ENCODE assay signal across 10 cellular contexts in the genomic region with DNA sequence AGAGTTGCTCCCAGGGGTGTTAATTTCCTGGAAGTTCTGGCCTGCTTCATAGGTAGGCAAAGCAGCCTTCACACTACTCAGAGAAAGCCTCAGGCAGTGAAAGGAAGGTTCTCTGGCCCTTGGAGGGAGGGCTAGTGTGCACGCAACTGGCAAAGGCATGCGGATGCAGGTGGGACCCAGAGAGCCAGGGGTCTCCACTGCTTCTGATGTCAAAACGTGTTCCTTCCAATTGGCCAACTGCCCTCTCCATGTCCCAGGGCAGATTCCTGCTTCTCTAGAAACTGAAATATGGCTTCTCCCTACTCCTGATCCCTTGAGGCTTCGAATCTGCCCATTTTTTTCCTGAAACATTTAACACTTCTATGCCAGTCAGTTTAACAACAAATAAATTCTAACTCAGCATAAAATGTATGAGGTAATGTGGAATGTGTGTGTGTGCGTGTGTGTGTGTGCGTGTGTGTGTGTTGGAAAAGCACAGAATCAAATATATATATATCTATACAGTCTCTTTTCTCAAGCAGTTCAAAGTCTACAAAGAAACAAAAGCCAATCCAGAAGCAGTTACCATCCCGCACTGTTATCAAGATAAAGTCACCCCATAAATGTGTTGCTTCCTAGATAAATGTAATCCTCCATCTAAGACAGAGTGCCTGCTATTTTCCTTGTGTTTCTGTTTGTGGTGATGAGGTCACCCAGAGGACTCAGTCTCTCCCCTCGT.
DNase-seq lines count a peak whose midpoint lies in the region; ATAC-seq, FAIRE-seq and TF ChIP-seq lines count a peak whose summit lies in the region.
"Had no signal": no experiment of that assay in that cellular context is flagged by ENCODE, and none has a peak within 500 bp of the region (broad histone marks: within the 10 kb centered on the region; RNA-seq: fewer than 3 reads in every experiment).

No MANE protein-coding gene starts in this region.

- H3K27me3 ChIP-seq in HepG2 (ENCODE audit: control insufficient read depth in 1 of 2, insufficient read depth in 2 of 2, low read length in 2 of 2) (no peaks in the 10 kb centered on the region; a peak in 1 of 5 replicates), right lobe of liver (no peaks in the 10 kb centered on the region)

- H3K4me3 ChIP-seq in HepG2 (replicated peaks in 1 of 3; ENCODE audit: insufficient read depth in 1 of 3, low read depth in 2 of 3, low read length in 3 of 3) (no peak overlapping the region), right lobe of liver (no peak overlapping the region), astrocyte of the spinal cord (ENCODE audit: low read depth, low read length) (no peak overlapping the region)
- H3K4me3 ChIP-seq: thoracic aorta had no signal

- intact Hi-C loops in HepG2 (cut with micrococcal nuclease; ENCODE audit: unreplicated experiment) (no loop called here), right lobe of liver (cut with DNase I) (no loop called here)

- H3K9ac ChIP-seq in HepG2 (ENCODE audit: insufficient read depth, low read depth, low read length), result no peak overlapping the region

- no peak overlapping the region for H3K4me2 ChIP-seq in HepG2 (ENCODE audit: low read depth, low read length)

- no peaks in the 10 kb centered on the region for H3K9me3 ChIP-seq in HepG2 (ENCODE audit: low read length)
- H3K9me3 ChIP-seq in right lobe of liver, result no peaks in the 10 kb centered on the region
- H3K9me3 ChIP-seq: thoracic aorta had no signal

- TF ChIP-seq EP300 in HepG2 (IDR thresholded peaks at IDR 0.05; ENCODE audit: low read depth in 2 of 2, low read length in 2 of 2) (no peak), HepG2 (CRISPR knock-in tag; IDR thresholded peaks at IDR 0.05; ENCODE audit: borderline replicate concordance) (no peak)

- POLR2A ChIA-PET in HepG2 (lab: Yijun Ruan, JAX), result no interaction called here
- POLR2A ChIA-PET in activated CD8-positive, alpha-beta T cell treated with anti-CD3 and anti-CD28 coated beads, Interleukin-2, amount 10 ng/mL, durations not matched to agents 7 days and 5 days (lab: Charles Lee), result no interaction called here

- no peaks in the 10 kb centered on the region for H3K79me2 ChIP-seq in HepG2 (ENCODE audit: insufficient read depth, low read length)

- CTCF ChIA-PET in HepG2 (lab: Yijun Ruan, JAX; ENCODE audit: low intra/inter-chr PET ratio, low total read pairs), result no interaction called here
- CTCF ChIA-PET in activated CD8-positive, alpha-beta T cell treated with anti-CD3 and anti-CD28 coated beads, Interleukin-2, amount 10 ng/mL, durations not matched to agents 7 days and 5 days (lab: Charles Lee), result no interaction called here

- no TSS peak for BruUV-seq in HepG2 (replicated peaks; lab: Mats Ljungman, UMichigan)

- no peaks in the 10 kb centered on the region for H3K9me3 Mint-ChIP-seq in activated CD8-positive, alpha-beta T cell treated with anti-CD3 and anti-CD28 coated beads, Interleukin-2, amount 10 ng/mL, durations not matched to agents 7 days and 5 days (ENCODE audit: insufficient read depth)

- H3K36me3 ChIP-seq in HepG2 (replicated peaks in 1 of 2; ENCODE audit: control insufficient read depth in 1 of 2, insufficient read depth in 2 of 2, low read length in 2 of 2), result no peaks in the 10 kb centered on the region
- H3K36me3 ChIP-seq in right lobe of liver, result no peaks in the 10 kb centered on the region
- H3K36me3 ChIP-seq: thoracic aorta had no signal

- no peak for TF ChIP-seq RAD21 in HepG2 (CRISPR knock-in tag; IDR thresholded peaks at IDR 0.05)

- H3K27ac Mint-ChIP-seq in activated CD8-positive, alpha-beta T cell treated with anti-CD3 and anti-CD28 coated beads, Interleukin-2, amount 10 ng/mL, durations not matched to agents 7 days and 5 days, result no peak overlapping the region

- ATAC-seq in HepG2, result no peak
- no peak for ATAC-seq in right lobe of liver
- ATAC-seq in GM21515 (IDR thresholded peaks at IDR 0.05; ENCODE audit: unreplicated experiment), result no peak
- ATAC-seq in activated CD8-positive, alpha-beta T cell treated with anti-CD3 and anti-CD28 coated beads, Interleukin-2, amount 10 ng/mL, durations not matched to agents 7 days and 5 days, result no peak
- ATAC-seq in GM21381 (IDR thresholded peaks at IDR 0.05; ENCODE audit: unreplicated experiment), result no peak

- H3K27ac ChIP-seq in HepG2 (ENCODE audit: extremely low read length, insufficient read depth, low read length) (no peak overlapping the region), right lobe of liver (no peak overlapping the region)
- H3K27ac ChIP-seq: thoracic aorta had no signal

- no peaks in the 10 kb centered on the region for H3K4me1 Mint-ChIP-seq in activated CD8-positive, alpha-beta T cell treated with anti-CD3 and anti-CD28 coated beads, Interleukin-2, amount 10 ng/mL, durations not matched to agents 7 days and 5 days (ENCODE audit: low read depth)

- DNase-seq in HepG2 (ENCODE audit: low spot score), result no peak
- DNase-seq in right lobe of liver, result no peak
- peak; percentile 88 for DNase-seq in astrocyte of the spinal cord (ENCODE audit: low read depth, low spot score)
- peak; percentile 81 for DNase-seq in left kidney (ENCODE audit: low read depth, low spot score)
- DNase-seq in NCI-H526 (lab: John Stamatoyannopoulos, UW), result no peak
- no peak for DNase-seq in activated CD8-positive, alpha-beta T cell treated with anti-CD3 and anti-CD28 coated beads, Interleukin-2, amount 10 ng/mL, durations not matched to agents 7 days and 5 days
- DNase-seq: T-helper 2 cell had no signal

- no peak for FAIRE-seq in HepG2 (lab: Jason Lieb, UNC)

- TF ChIP-seq CTCF in HepG2 (CRISPR knock-in tag; IDR thresholded peaks at IDR 0.05) (no peak), right lobe of liver (IDR thresholded peaks at IDR 0.05) (no peak), astrocyte of the spinal cord (IDR thresholded peaks at IDR 0.05; ENCODE audit: low read depth, low read length) (no peak)

- H3K27me3 Mint-ChIP-seq in activated CD8-positive, alpha-beta T cell treated with anti-CD3 and anti-CD28 coated beads, Interleukin-2, amount 10 ng/mL, durations not matched to agents 7 days and 5 days (ENCODE audit: low read depth), result no peaks in the 10 kb centered on the region

- H4K20me1 ChIP-seq in HepG2 (ENCODE audit: insufficient read depth, low read length), result no peaks in the 10 kb centered on the region

- WGBS in HepG2 (ENCODE audit: low lambda C conversion rate), result 44% methylated on average over 6 of the region's 8 CpGs
- WGBS in right lobe of liver (ENCODE audit: insufficient coverage, low coverage, low lambda C conversion rate, missing lambda C conversion rate), result 87% methylated on average over 5 of the region's 8 CpGs

- H3K36me3 Mint-ChIP-seq in activated CD8-positive, alpha-beta T cell treated with anti-CD3 and anti-CD28 coated beads, Interleukin-2, amount 10 ng/mL, durations not matched to agents 7 days and 5 days (ENCODE audit: low read depth), result no peaks in the 10 kb centered on the region

- H2AFZ ChIP-seq in HepG2 (ENCODE audit: low read length), result no peak overlapping the region

- no peak overlapping the region for H3K4me3 Mint-ChIP-seq in activated CD8-positive, alpha-beta T cell treated with anti-CD3 and anti-CD28 coated beads, Interleukin-2, amount 10 ng/mL, durations not matched to agents 7 days and 5 days

- no peaks in the 10 kb centered on the region for H3K4me1 ChIP-seq in HepG2 (ENCODE audit: insufficient read depth, low read length)
- H3K4me1 ChIP-seq in right lobe of liver, result no peaks in the 10 kb centered on the region

- no peak for TF ChIP-seq POLR2A in HepG2 (IDR thresholded peaks at IDR 0.05; ENCODE audit: insufficient read depth in 1 of 2, low read depth in 2 of 2, low read length in 2 of 2)
- no peak for TF ChIP-seq POLR2A in right lobe of liver (IDR thresholded peaks at IDR 0.05)

- in situ Hi-C loops in HepG2 (cut with HindIII; ENCODE audit: extremely low pct_ligation_motif_present, low pct_unique_long_range_greater_than_20kb), result no loop called here
- in situ Hi-C loops in astrocyte of the spinal cord (cut with HindIII; ENCODE audit: low sequenced_read_pairs), result no loop called here

TF ChIP-seq in HepG2, 621 proteins besides CTCF, POLR2A, EP300 and RAD21:
- TF ChIP-seq ZMYM3 (CRISPR knock-in tag; IDR thresholded peaks at IDR 0.05), result no peak
- peak; percentile 25; the same call in 1 of the 2 replicates for TF ChIP-seq MAFF (IDR thresholded peaks at IDR 0.05; ENCODE audit: low read depth, low read length)
- TF ChIP-seq MAFK (conservative IDR thresholded peaks at IDR 0.05 in 1 of 2, IDR thresholded peaks at IDR 0.05 in 1 of 2; ENCODE audit: low read length in 2 of 2), result peak; percentile 45 to 47; a peak in 3 of 4 replicates

Comparison
In these comparisons a context has a peak if more than half of its experiments do, and no peak if none do; other contexts are left out.
1. DNase-seq: peak in astrocyte of the spinal cord (single experiment) and left kidney (single experiment); none in HepG2 (single experiment), right lobe of liver (0 of 3), NCI-H526 (0 of 2) and activated CD8-positive, alpha-beta T cell treated with anti-CD3 and anti-CD28 coated beads, Interleukin-2, amount 10 ng/mL, durations not matched to agents 7 days and 5 days (single experiment).